Comparison of ENCODE assay signal across 1 cellular context in genomic region chr12:45727301-45727993, GRCh38.
A peak's percentile ranks its signal among the peaks of the same experiment; 100 is the strongest.
TF ChIP-seq lines count a peak whose summit lies in the region.

No MANE protein-coding gene starts in this region.

TF ChIP-seq in HepG2, 621 proteins besides CTCF, POLR2A, EP300 and RAD21 (continued from another document and continues in another):
- TF ChIP-seq ZXDC (CRISPR knock-in tag; IDR thresholded peaks at IDR 0.05) = no peak
- 0 out of 2 replicates have a peak, but pooled peaks have one; percentile 5 for TF ChIP-seq BCL3 (CRISPR knock-in tag; IDR thresholded peaks at IDR 0.05)
- no peak for TF ChIP-seq ZNF782 (CRISPR knock-in tag; IDR thresholded peaks at IDR 0.05; ENCODE audit: borderline replicate concordance)
- TF ChIP-seq HMG20A (CRISPR knock-in tag; IDR thresholded peaks at IDR 0.05; ENCODE audit: borderline replicate concordance) = no peak; the same call in 1 of the 2 replicates
- TF ChIP-seq ZNF260 (CRISPR knock-in tag; IDR thresholded peaks at IDR 0.05; ENCODE audit: borderline replicate concordance, low read depth) = no peak
- peak; percentile 16; the same call in 1 of the 2 replicates for TF ChIP-seq NRL (CRISPR knock-in tag; IDR thresholded peaks at IDR 0.05; ENCODE audit: borderline replicate concordance)
- TF ChIP-seq ATF7-NPFF (CRISPR knock-in tag; IDR thresholded peaks at IDR 0.05; ENCODE audit: low read depth) = no peak
- TF ChIP-seq ELK4 (CRISPR knock-in tag; IDR thresholded peaks at IDR 0.05; ENCODE audit: borderline replicate concordance) = no peak
- TF ChIP-seq EHMT2 (IDR thresholded peaks at IDR 0.05; ENCODE audit: borderline replicate concordance, low read depth, low read length) = no peak
- no peak for TF ChIP-seq ZNF629 (CRISPR knock-in tag; conservative IDR thresholded peaks at IDR 0.05)
- TF ChIP-seq MED13 (CRISPR knock-in tag; IDR thresholded peaks at IDR 0.05) = 0 out of 2 replicates have a peak, but pooled peaks have one; percentile 58
- no peak for TF ChIP-seq JDP2 (CRISPR knock-in tag; IDR thresholded peaks at IDR 0.05; ENCODE audit: borderline replicate concordance)
- peak; percentile 84 for TF ChIP-seq ARID5B (CRISPR knock-in tag; IDR thresholded peaks at IDR 0.05)
- peak; percentile 86 for TF ChIP-seq RBFOX2 (IDR thresholded peaks at IDR 0.05; ENCODE audit: low read depth, low read length)
- TF ChIP-seq IRF1 (CRISPR knock-in tag; IDR thresholded peaks at IDR 0.05; ENCODE audit: low read depth) = no peak
- no peak for TF ChIP-seq ZNF205 (CRISPR knock-in tag; IDR thresholded peaks at IDR 0.05)
- TF ChIP-seq ZNF552 (CRISPR knock-in tag; IDR thresholded peaks at IDR 0.05; ENCODE audit: borderline replicate concordance) = no peak; the same call in 1 of the 2 replicates
- TF ChIP-seq CHD2 (IDR thresholded peaks at IDR 0.05; ENCODE audit: low read depth, low read length) = peak; percentile 73; the same call in 1 of the 2 replicates
- TF ChIP-seq ZSCAN5A (CRISPR knock-in tag; IDR thresholded peaks at IDR 0.05; ENCODE audit: borderline replicate concordance) = no peak; the same call in 1 of the 2 replicates
- TF ChIP-seq PCBP1 (IDR thresholded peaks at IDR 0.05; ENCODE audit: borderline replicate concordance, low read depth, low read length) = peak; percentile 92
- no peak for TF ChIP-seq ZNF33B (CRISPR knock-in tag; IDR thresholded peaks at IDR 0.05)
- TF ChIP-seq ZBTB49 (CRISPR knock-in tag; IDR thresholded peaks at IDR 0.05; ENCODE audit: borderline replicate concordance) = no peak
- no peak for TF ChIP-seq ZNF570 (CRISPR knock-in tag; IDR thresholded peaks at IDR 0.05; ENCODE audit: borderline replicate concordance)
- TF ChIP-seq ZBTB42 (CRISPR knock-in tag; IDR thresholded peaks at IDR 0.05) = no peak; the same call in 1 of the 2 replicates
- no peak for TF ChIP-seq PAX8 (CRISPR knock-in tag; IDR thresholded peaks at IDR 0.05; ENCODE audit: borderline replicate concordance)
- TF ChIP-seq ZNF546 (CRISPR knock-in tag; conservative IDR thresholded peaks at IDR 0.05) = no peak
- TF ChIP-seq ZKSCAN1 (IDR thresholded peaks at IDR 0.05; ENCODE audit: low read length) = peak; percentile 56; the same call in 1 of the 2 replicates
- TF ChIP-seq KDM1A (CRISPR knock-in tag; IDR thresholded peaks at IDR 0.05) = 0 out of 2 replicates have a peak, but pooled peaks have one; percentile 3
- TF ChIP-seq JUND (CRISPR knock-in tag; IDR thresholded peaks at IDR 0.05) = no peak
- no peak for TF ChIP-seq ZNF720 (CRISPR knock-in tag; IDR thresholded peaks at IDR 0.05)
- no peak; the same call in 1 of the 2 replicates for TF ChIP-seq ZNF20 (CRISPR knock-in tag; IDR thresholded peaks at IDR 0.05)
- TF ChIP-seq GTF2F1 (IDR thresholded peaks at IDR 0.05; ENCODE audit: low read length) = no peak
- peak; percentile 62; the same call in 1 of the 2 replicates for TF ChIP-seq ZSCAN9 (CRISPR knock-in tag; IDR thresholded peaks at IDR 0.05; ENCODE audit: borderline replicate concordance)
- no peak for TF ChIP-seq REXO4 (CRISPR knock-in tag; IDR thresholded peaks at IDR 0.05; ENCODE audit: borderline replicate concordance)
- no peak for TF ChIP-seq HNRNPL (IDR thresholded peaks at IDR 0.05; ENCODE audit: low read depth, low read length)
- no peak for TF ChIP-seq PRPF4 (IDR thresholded peaks at IDR 0.05; ENCODE audit: low read depth, low read length, poor library complexity, severe bottlenecking)
- TF ChIP-seq ZNF841 (CRISPR knock-in tag; IDR thresholded peaks at IDR 0.05; ENCODE audit: borderline replicate concordance) = no peak
- peak; percentile 36; the same call in 1 of the 2 replicates for TF ChIP-seq SIN3B (IDR thresholded peaks at IDR 0.05; ENCODE audit: low read length)
- TF ChIP-seq NR3C1 (CRISPR knock-in tag; IDR thresholded peaks at IDR 0.05) = no peak
- TF ChIP-seq PRDM10 (CRISPR knock-in tag; IDR thresholded peaks at IDR 0.05; ENCODE audit: low read depth) = peak; percentile 59; the same call in 1 of the 2 replicates
- TF ChIP-seq SMARCE1 (IDR thresholded peaks at IDR 0.05; ENCODE audit: borderline replicate concordance) = no peak
